Comparison of ENCODE assay signal across 1 cellular context in the genomic region with DNA sequence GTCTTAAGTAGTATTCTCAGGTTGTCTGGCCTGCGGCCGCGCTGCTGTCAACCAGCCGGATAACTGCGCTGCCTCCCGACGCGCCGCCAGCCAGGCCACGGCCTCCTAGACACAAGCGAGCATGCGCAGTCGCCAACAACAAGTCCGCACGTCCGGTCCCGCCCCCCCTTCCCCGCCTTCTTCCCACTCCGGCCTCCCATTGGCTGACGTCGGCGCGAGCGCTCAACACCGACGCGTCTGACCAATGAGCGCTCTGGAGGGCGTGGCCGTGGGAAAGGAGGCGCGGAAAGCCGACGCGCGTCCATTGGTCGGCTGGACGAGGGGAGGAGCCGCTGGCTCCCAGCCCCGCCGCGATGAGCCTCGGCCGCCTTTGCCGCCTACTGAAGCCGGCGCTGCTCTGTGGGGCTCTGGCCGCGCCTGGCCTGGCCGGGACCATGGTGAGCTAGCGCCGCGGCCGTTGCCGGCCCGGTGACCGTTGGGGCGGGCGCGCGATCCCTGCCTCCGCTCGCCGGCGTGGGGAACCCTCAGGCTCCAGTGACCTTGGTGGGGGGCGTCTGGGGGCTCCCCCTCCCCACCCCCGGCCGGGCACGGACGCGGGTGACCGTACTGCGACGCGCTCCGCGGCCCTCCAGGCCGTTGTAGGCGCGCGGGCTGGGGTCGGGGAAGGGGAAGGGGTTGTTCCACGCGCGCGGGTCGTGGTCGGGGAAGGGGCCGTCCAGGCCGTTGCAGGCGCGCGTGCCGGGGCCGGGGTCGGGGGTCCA.
TF ChIP-seq lines count a peak whose summit lies in the region.

A gene with protein sequence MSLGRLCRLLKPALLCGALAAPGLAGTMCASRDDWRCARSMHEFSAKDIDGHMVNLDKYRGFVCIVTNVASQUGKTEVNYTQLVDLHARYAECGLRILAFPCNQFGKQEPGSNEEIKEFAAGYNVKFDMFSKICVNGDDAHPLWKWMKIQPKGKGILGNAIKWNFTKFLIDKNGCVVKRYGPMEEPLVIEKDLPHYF (plus strand): TSS at position 304 of the 761 bp plus-strand sequence. CDS start 50 bp downstream, at position 354.

TF ChIP-seq in K562, 482 proteins besides CTCF, POLR2A, EP300 and RAD21 (continued from another document and continues in another):
- TF ChIP-seq, protein P1, sequence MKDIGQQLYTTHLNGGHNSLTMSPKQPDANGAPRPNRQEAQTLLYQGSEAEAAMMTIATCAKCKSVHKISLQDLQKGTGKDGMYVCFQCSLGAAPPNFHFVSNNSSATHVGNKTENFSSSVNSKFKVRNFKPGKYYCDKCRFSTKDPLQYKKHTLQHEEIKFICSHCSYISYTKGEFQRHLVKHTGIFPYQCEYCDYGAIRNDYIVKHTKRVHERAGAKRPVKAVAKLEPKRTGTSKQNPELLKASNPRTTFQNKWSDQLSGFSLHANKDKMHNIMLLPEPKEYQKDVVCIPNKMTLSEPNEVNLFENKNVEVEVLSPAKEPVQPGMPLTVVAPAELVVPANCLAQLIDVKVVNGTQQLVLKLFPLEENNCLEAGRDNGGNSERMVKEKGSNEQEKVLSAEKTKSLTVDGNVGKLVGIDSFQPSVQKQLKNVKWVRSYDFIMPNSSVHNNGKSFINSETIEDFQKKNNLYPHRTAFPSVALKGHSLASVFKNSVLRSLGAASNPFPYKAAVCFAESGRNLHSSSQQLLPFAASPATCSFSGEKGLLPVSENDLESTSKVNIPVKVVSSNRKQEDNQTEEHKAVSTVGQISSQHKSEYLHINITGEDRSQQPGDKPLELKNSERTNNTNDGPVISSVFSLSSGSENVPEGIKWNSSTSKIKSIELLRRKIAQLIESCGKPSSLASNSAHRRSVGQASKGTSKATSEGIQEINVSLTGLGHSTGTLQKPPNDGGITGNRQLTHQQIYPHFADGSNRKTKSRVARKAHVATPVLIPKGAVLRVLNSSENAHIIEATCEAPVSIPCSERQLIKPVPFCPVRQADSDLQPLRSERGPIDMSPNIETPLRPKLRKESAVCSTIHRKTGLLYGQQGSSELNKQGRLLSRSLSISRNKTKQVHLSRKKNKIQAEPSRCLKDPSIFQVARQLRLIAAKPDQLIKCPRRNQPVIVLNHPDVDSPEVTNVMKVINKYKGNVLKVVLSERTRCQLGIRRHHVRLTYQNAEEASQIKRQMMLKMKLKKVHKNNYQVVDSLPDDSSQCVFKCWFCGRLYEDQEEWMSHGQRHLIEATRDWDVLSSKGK (CRISPR knock-in tag; IDR thresholded peaks at IDR 0.05) = no peak
- TF ChIP-seq BDP1 (IDR thresholded peaks at IDR 0.05; ENCODE audit: insufficient read depth, insufficient read length) = no peak
- TF ChIP-seq LEF1 (IDR thresholded peaks at IDR 0.05) = no peak
- TF ChIP-seq, protein P2, sequence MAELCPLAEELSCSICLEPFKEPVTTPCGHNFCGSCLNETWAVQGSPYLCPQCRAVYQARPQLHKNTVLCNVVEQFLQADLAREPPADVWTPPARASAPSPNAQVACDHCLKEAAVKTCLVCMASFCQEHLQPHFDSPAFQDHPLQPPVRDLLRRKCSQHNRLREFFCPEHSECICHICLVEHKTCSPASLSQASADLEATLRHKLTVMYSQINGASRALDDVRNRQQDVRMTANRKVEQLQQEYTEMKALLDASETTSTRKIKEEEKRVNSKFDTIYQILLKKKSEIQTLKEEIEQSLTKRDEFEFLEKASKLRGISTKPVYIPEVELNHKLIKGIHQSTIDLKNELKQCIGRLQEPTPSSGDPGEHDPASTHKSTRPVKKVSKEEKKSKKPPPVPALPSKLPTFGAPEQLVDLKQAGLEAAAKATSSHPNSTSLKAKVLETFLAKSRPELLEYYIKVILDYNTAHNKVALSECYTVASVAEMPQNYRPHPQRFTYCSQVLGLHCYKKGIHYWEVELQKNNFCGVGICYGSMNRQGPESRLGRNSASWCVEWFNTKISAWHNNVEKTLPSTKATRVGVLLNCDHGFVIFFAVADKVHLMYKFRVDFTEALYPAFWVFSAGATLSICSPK (IDR thresholded peaks at IDR 0.05; ENCODE audit: borderline replicate concordance) = no peak
- TF ChIP-seq, protein P3, sequence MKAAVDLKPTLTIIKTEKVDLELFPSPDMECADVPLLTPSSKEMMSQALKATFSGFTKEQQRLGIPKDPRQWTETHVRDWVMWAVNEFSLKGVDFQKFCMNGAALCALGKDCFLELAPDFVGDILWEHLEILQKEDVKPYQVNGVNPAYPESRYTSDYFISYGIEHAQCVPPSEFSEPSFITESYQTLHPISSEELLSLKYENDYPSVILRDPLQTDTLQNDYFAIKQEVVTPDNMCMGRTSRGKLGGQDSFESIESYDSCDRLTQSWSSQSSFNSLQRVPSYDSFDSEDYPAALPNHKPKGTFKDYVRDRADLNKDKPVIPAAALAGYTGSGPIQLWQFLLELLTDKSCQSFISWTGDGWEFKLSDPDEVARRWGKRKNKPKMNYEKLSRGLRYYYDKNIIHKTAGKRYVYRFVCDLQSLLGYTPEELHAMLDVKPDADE (conservative IDR thresholded peaks at IDR 0.05; ENCODE audit: control insufficient read depth, low read depth, low read length) = peak; percentile 81
- no peak for TF ChIP-seq KDM1A (IDR thresholded peaks at IDR 0.05)
- TF ChIP-seq SRSF1 (IDR thresholded peaks at IDR 0.05; ENCODE audit: low read depth, low read length) = no peak
- TF ChIP-seq POLR2G (IDR thresholded peaks at IDR 0.05; ENCODE audit: low read depth, low read length) = peak; percentile 100
- no peak for TF ChIP-seq ZNF384 (IDR thresholded peaks at IDR 0.05; ENCODE audit: low read depth, low read length)
- no peak for TF ChIP-seq MYBL2 (IDR thresholded peaks at IDR 0.05; ENCODE audit: low read depth)
- TF ChIP-seq MYBL2 (CRISPR knock-in tag; IDR thresholded peaks at IDR 0.05; ENCODE audit: borderline replicate concordance) = no peak
- TF ChIP-seq, protein P4, sequence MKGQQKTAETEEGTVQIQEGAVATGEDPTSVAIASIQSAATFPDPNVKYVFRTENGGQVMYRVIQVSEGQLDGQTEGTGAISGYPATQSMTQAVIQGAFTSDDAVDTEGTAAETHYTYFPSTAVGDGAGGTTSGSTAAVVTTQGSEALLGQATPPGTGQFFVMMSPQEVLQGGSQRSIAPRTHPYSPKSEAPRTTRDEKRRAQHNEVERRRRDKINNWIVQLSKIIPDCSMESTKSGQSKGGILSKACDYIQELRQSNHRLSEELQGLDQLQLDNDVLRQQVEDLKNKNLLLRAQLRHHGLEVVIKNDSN (CRISPR knock-in tag; IDR thresholded peaks at IDR 0.05) = peak; percentile 68
- TF ChIP-seq, protein P5, sequence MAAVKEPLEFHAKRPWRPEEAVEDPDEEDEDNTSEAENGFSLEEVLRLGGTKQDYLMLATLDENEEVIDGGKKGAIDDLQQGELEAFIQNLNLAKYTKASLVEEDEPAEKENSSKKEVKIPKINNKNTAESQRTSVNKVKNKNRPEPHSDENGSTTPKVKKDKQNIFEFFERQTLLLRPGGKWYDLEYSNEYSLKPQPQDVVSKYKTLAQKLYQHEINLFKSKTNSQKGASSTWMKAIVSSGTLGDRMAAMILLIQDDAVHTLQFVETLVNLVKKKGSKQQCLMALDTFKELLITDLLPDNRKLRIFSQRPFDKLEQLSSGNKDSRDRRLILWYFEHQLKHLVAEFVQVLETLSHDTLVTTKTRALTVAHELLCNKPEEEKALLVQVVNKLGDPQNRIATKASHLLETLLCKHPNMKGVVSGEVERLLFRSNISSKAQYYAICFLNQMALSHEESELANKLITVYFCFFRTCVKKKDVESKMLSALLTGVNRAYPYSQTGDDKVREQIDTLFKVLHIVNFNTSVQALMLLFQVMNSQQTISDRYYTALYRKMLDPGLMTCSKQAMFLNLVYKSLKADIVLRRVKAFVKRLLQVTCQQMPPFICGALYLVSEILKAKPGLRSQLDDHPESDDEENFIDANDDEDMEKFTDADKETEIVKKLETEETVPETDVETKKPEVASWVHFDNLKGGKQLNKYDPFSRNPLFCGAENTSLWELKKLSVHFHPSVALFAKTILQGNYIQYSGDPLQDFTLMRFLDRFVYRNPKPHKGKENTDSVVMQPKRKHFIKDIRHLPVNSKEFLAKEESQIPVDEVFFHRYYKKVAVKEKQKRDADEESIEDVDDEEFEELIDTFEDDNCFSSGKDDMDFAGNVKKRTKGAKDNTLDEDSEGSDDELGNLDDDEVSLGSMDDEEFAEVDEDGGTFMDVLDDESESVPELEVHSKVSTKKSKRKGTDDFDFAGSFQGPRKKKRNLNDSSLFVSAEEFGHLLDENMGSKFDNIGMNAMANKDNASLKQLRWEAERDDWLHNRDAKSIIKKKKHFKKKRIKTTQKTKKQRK (IDR thresholded peaks at IDR 0.05; ENCODE audit: borderline replicate concordance, low read depth, low read length) = no peak
- TF ChIP-seq FOXP1 (CRISPR knock-in tag; IDR thresholded peaks at IDR 0.05) = no peak; the same call in 1 of the 2 replicates
- TF ChIP-seq, protein P6, sequence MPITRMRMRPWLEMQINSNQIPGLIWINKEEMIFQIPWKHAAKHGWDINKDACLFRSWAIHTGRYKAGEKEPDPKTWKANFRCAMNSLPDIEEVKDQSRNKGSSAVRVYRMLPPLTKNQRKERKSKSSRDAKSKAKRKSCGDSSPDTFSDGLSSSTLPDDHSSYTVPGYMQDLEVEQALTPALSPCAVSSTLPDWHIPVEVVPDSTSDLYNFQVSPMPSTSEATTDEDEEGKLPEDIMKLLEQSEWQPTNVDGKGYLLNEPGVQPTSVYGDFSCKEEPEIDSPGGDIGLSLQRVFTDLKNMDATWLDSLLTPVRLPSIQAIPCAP (CRISPR knock-in tag; IDR thresholded peaks at IDR 0.05; ENCODE audit: borderline replicate concordance) = no peak
- no peak for TF ChIP-seq DDX20 (tag; IDR thresholded peaks at IDR 0.05; ENCODE audit: low read depth)
- TF ChIP-seq ZC3H4 (CRISPR knock-in tag; IDR thresholded peaks at IDR 0.05; ENCODE audit: borderline replicate concordance) = no peak; the same call in 1 of the 2 replicates
- no peak for TF ChIP-seq ZSCAN32 (CRISPR knock-in tag; IDR thresholded peaks at IDR 0.05)
- TF ChIP-seq GABPA (tag; conservative IDR thresholded peaks at IDR 0.05; ENCODE audit: low read depth) = peak; percentile 45; the same call in 1 of the 2 replicates
- TF ChIP-seq POLR3A (IDR thresholded peaks at IDR 0.05; ENCODE audit: borderline replicate concordance, extremely low read depth, insufficient read depth, insufficient read length) = no peak
- TF ChIP-seq NFRKB (IDR thresholded peaks at IDR 0.05; ENCODE audit: low read depth) = no peak
- TF ChIP-seq PHTF2 (CRISPR knock-in tag; IDR thresholded peaks at IDR 0.05) = no peak
- TF ChIP-seq SMAD2 (IDR thresholded peaks at IDR 0.05; ENCODE audit: low read depth, low read length) = no peak
- TF ChIP-seq RFX7 (CRISPR knock-in tag; IDR thresholded peaks at IDR 0.05) = no peak
- TF ChIP-seq ZNF324 (CRISPR knock-in tag; IDR thresholded peaks at IDR 0.05) = no peak
- TF ChIP-seq ZNF75A (CRISPR knock-in tag; IDR thresholded peaks at IDR 0.05) = no peak
- no peak for TF ChIP-seq KLF1 (tag; IDR thresholded peaks at IDR 0.05)
- no peak for TF ChIP-seq RNF2 (IDR thresholded peaks at IDR 0.05)
- TF ChIP-seq POLR3G (IDR thresholded peaks at IDR 0.05; ENCODE audit: extremely low read depth, insufficient read length, insufficient replicate concordance) = no peak
- no peak for TF ChIP-seq SMC3 (conservative IDR thresholded peaks at IDR 0.05; ENCODE audit: insufficient read depth, low read depth, low read length)
- TF ChIP-seq NR2C2 (CRISPR knock-in tag; IDR thresholded peaks at IDR 0.05) = no peak
- peak; percentile 67; the same call in 1 of the 2 replicates for TF ChIP-seq NR2C2 (tag; IDR thresholded peaks at IDR 0.05)
- TF ChIP-seq, protein P7, sequence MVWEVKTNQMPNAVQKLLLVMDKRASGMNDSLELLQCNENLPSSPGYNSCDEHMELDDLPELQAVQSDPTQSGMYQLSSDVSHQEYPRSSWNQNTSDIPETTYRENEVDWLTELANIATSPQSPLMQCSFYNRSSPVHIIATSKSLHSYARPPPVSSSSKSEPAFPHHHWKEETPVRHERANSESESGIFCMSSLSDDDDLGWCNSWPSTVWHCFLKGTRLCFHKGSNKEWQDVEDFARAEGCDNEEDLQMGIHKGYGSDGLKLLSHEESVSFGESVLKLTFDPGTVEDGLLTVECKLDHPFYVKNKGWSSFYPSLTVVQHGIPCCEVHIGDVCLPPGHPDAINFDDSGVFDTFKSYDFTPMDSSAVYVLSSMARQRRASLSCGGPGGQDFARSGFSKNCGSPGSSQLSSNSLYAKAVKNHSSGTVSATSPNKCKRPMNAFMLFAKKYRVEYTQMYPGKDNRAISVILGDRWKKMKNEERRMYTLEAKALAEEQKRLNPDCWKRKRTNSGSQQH (CRISPR knock-in tag; IDR thresholded peaks at IDR 0.05) = no peak
- TF ChIP-seq, protein P8, sequence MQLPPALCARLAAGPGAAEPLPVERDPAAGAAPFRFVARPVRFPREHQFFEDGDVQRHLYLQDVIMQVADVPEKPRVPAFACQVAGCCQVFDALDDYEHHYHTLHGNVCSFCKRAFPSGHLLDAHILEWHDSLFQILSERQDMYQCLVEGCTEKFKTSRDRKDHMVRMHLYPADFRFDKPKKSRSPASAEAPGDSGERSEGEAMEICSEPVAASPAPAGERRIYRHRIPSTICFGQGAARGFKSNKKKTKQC (CRISPR knock-in tag; IDR thresholded peaks at IDR 0.05) = 0 out of 2 replicates have a peak, but pooled peaks have one; percentile 22
- TF ChIP-seq, protein P9, sequence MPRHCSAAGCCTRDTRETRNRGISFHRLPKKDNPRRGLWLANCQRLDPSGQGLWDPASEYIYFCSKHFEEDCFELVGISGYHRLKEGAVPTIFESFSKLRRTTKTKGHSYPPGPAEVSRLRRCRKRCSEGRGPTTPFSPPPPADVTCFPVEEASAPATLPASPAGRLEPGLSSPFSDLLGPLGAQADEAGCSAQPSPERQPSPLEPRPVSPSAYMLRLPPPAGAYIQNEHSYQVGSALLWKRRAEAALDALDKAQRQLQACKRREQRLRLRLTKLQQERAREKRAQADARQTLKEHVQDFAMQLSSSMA (CRISPR knock-in tag; IDR thresholded peaks at IDR 0.05) = peak; percentile 72; the same call in 1 of the 2 replicates
- TF ChIP-seq NCOA1 (IDR thresholded peaks at IDR 0.05; ENCODE audit: low read depth) = no peak
- TF ChIP-seq PTTG1 (tag; IDR thresholded peaks at IDR 0.05; ENCODE audit: low read depth) = no peak
- TF ChIP-seq STAT5A (IDR thresholded peaks at IDR 0.05; ENCODE audit: borderline replicate concordance, low read length) = no peak
- no peak for TF ChIP-seq ZNF764 (CRISPR knock-in tag; IDR thresholded peaks at IDR 0.05; ENCODE audit: low read depth)
- no peak for TF ChIP-seq ZNF347 (CRISPR knock-in tag; IDR thresholded peaks at IDR 0.05; ENCODE audit: low read depth)
- TF ChIP-seq, protein P10, sequence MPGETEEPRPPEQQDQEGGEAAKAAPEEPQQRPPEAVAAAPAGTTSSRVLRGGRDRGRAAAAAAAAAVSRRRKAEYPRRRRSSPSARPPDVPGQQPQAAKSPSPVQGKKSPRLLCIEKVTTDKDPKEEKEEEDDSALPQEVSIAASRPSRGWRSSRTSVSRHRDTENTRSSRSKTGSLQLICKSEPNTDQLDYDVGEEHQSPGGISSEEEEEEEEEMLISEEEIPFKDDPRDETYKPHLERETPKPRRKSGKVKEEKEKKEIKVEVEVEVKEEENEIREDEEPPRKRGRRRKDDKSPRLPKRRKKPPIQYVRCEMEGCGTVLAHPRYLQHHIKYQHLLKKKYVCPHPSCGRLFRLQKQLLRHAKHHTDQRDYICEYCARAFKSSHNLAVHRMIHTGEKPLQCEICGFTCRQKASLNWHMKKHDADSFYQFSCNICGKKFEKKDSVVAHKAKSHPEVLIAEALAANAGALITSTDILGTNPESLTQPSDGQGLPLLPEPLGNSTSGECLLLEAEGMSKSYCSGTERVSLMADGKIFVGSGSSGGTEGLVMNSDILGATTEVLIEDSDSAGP (CRISPR knock-in tag; IDR thresholded peaks at IDR 0.05) = no peak
- no peak for TF ChIP-seq NR3C1 (CRISPR knock-in tag; IDR thresholded peaks at IDR 0.05)
